8 cellular contexts compared by ENCODE assay signal in genomic region chr2:86193901-86194567, GRCh38. TPM values are rescaled to one million over a fixed set of nuclear protein-coding genes. Genes with fewer than 3 reads are reported as not detected.
A peak's percentile ranks its signal among the peaks of the same experiment; 100 is the strongest.
DNase-seq lines count a peak whose midpoint lies in the region; ATAC-seq and TF ChIP-seq lines count a peak whose summit lies in the region.

No MANE protein-coding gene starts in this region.

- no peak for DNase-seq in Peyer's patch
- DNase-seq in erythroblast (lab: John Stamatoyannopoulos, UW), result peak; percentile 55 to 68
- no peak for DNase-seq in psoas muscle
- no peak for DNase-seq in NCI-H524 treated with DMSO at 0.1 percent for 48 hours (lab: John Stamatoyannopoulos, UW)
- DNase-seq in midbrain (lab: John Stamatoyannopoulos, UW), result no peak
- DNase-seq in NCI-H1436 (lab: John Stamatoyannopoulos, UW), result no peak
- no peak for DNase-seq in omental fat pad (ENCODE audit: low spot score)

- H3K9me3 ChIP-seq in Peyer's patch (no peaks in the 10 kb centered on the region), psoas muscle (no peaks in the 10 kb centered on the region)

- TF ChIP-seq POLR2A in Peyer's patch (IDR thresholded peaks at IDR 0.05) (no peak), erythroblast (IDR thresholded peaks at IDR 0.05; ENCODE audit: low read length) (no peak)

- H3K36me3 ChIP-seq in Peyer's patch (no peaks in the 10 kb centered on the region), psoas muscle (ENCODE audit: insufficient read depth in 1 of 2, low read depth in 1 of 2) (peaks cover 0 to 13% of the 10 kb centered on the region in 2 donors)

- H3K27me3 ChIP-seq in Peyer's patch, result no peaks in the 10 kb centered on the region
- no peaks in the 10 kb centered on the region for H3K27me3 ChIP-seq in psoas muscle (ENCODE audit: insufficient read depth in 3 of 3, low read length in 2 of 3)

- peak; percentile 36 for TF ChIP-seq CTCF in GM12873 (IDR thresholded peaks at IDR 0.05; ENCODE audit: insufficient read depth, low read depth, low read length, missing control alignments)
- peak in 2 of 6 experiments; percentile 11 to 13 for TF ChIP-seq CTCF in Peyer's patch (IDR thresholded peaks at IDR 0.05)
- TF ChIP-seq CTCF in psoas muscle (IDR thresholded peaks at IDR 0.05), result no peak
- no peak for TF ChIP-seq CTCF in omental fat pad (IDR thresholded peaks at IDR 0.05)

- H3K27ac ChIP-seq in Peyer's patch (peak overlapping the region; percentile 96 to 100 (median 100)), psoas muscle (peak overlapping the region; percentile 100)

- H3K4me3 ChIP-seq in Peyer's patch, result peak overlapping the region; percentile 72 to 99 (median 92)
- peak overlapping the region; percentile 94 for H3K4me3 ChIP-seq in psoas muscle

- H3K4me1 ChIP-seq in Peyer's patch (peaks cover 0 to 17% (median 0%) of the 10 kb centered on the region in 4 donors), psoas muscle (peaks cover 63% of the 10 kb centered on the region)

- ATAC-seq in psoas muscle (no peak), omental fat pad (ENCODE audit: low FRiP score) (no peak)

- intact Hi-C loops in psoas muscle (cut with DNase I), result no loop called here

- 57 to 70% (median 59%) methylated on average over 7 of the region's 7 CpGs for WGBS in psoas muscle, 3 donors

RNA-seq across cellular contexts. Expression of gene IMMT, which starts 1.2 kb away (rescaled TPM):
- 100 to 1,000 TPM in 1 of 4 donors, 10 to 100 TPM in 3; 53.8 to 126 (median 67.6) TPM for total RNA-seq in Peyer's patch
- 100 to 1,000 TPM; 141 to 272 (median 167) TPM for total RNA-seq in psoas muscle
- polyA plus RNA-seq in psoas muscle, result 100 to 1,000 TPM; 132 to 185 (median 148) TPM
- 10 to 100 TPM; 52.2 to 64.7 (median 58.7) TPM for total RNA-seq in omental fat pad

RNA-seq across cellular contexts. Expression of gene MRPL35, which starts 5.2 kb away (rescaled TPM):
- total RNA-seq in Peyer's patch, result 10 to 100 TPM; 16.5 to 60.4 (median 33.8) TPM
- 10 to 100 TPM; 39.7 to 67.4 (median 47.9) TPM for total RNA-seq in psoas muscle
- 10 to 100 TPM; 46.3 to 94.7 (median 65.8) TPM for polyA plus RNA-seq in psoas muscle
- total RNA-seq in omental fat pad, result 10 to 100 TPM; 19.3 to 29.8 (median 23.2) TPM

Comparison
In these comparisons a context has a peak if more than half of its experiments do, and no peak if none do; other contexts are left out.
1. DNase-seq: peak in erythroblast (2 of 2); none in Peyer's patch (0 of 3), psoas muscle (0 of 2), NCI-H524 treated with DMSO at 0.1 percent for 48 hours (single experiment), midbrain (single experiment), NCI-H1436 (single experiment) and omental fat pad (single experiment).